In the genomic region with DNA sequence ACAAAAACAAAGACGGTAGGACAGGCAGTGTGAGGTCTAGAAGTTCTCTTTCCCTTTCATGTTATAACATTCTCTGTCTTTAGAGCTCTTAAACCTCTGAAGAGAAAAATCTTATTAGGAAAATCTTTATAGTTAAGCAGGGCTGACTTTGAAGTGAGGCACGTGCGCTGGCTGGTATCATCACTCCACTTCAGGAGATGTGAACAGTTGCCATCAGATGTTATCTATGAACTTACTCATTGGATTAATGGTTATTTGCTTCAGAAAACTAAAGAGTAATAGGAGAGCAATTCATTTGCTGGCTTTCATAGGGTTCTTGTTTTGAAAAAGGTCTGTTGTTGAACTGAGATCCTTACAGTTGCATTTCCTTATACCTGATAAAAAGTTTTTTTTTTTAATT, we compare ENCODE assay signal across 19 cellular contexts. TPM values are rescaled to one million over a fixed set of nuclear protein-coding genes. Genes with fewer than 3 reads are reported as not detected.
DNase-seq lines count a peak whose midpoint lies in the region; ATAC-seq and TF ChIP-seq lines count a peak whose summit lies in the region.
"Had no signal": no experiment of that assay in that cellular context is flagged by ENCODE, and none has a peak within 500 bp of the region (broad histone marks: within the 10 kb centered on the region; RNA-seq: fewer than 3 reads in every experiment).

No MANE protein-coding gene starts in this region.

- H3K9me3 ChIP-seq in cardiac muscle cell (ENCODE audit: low read depth) (no peaks in the 10 kb centered on the region), heart right ventricle (no peaks in the 10 kb centered on the region), RWPE2 (ENCODE audit: severe bottlenecking) (no peaks in the 10 kb centered on the region)
- H3K9me3 ChIP-seq: vagina had no signal

- H3K27ac ChIP-seq in cardiac muscle cell (peak overlapping the region; percentile 24), heart right ventricle (peak overlapping the region in 1 of 10 donors; percentile 35), RWPE2 (ENCODE audit: poor library complexity, severe bottlenecking) (peak overlapping the region; percentile 11)
- H3K27ac ChIP-seq: coronary artery, vagina had no signal

- H3K36me3 ChIP-seq in cardiac muscle cell (no peaks in the 10 kb centered on the region), heart right ventricle (no peaks in the 10 kb centered on the region), RWPE2 (ENCODE audit: low read depth) (peaks cover 21% of the 10 kb centered on the region)
- H3K36me3 ChIP-seq: vagina had no signal

- H3K4me3 Mint-ChIP-seq in type B pancreatic cell, result no peak overlapping the region
- H3K4me3 Mint-ChIP-seq: activated CD4-positive, alpha-beta memory T cell treated with anti-CD3 and anti-CD28 coated beads for 36 hours; activated naive CD4-positive, alpha-beta T cell treated with anti-CD3 and anti-CD28 coated beads, Interleukin-2, amount 10 ng/mL, durations not matched to agents 7 days and 5 days; activated T-cell treated with anti-CD3 and anti-CD28 coated beads, Interleukin-2, amount 50 U/mL, for 24 hours; IgD-negative memory B cell; memory B cell; stimulated activated naive CD8-positive, alpha-beta T cell treated with anti-CD3 and anti-CD28 coated beads, Interleukin-15, Interleukin-2, amounts not matched to agents 100 ng/mL and 50 ng/mL, for 24 hours; T-cell had no signal

- DNase-seq in cardiac muscle cell (ENCODE audit: low read depth in 1 of 2, low spot score in 1 of 2) (no peak), heart right ventricle (no peak), RWPE2 (ENCODE audit: low spot score) (no peak), iris pigment epithelial cell (ENCODE audit: low read depth) (peak; percentile 38), type B pancreatic cell (ENCODE audit: extremely low spot score, unreplicated experiment) (no peak), NCI-H2171 (lab: John Stamatoyannopoulos, UW) (no peak)
- DNase-seq: activated CD4-positive, alpha-beta memory T cell treated with anti-CD3 and anti-CD28 coated beads for 36 hours; activated naive CD4-positive, alpha-beta T cell treated with anti-CD3 and anti-CD28 coated beads, Interleukin-2, amount 10 ng/mL, durations not matched to agents 7 days and 5 days; activated T-cell treated with anti-CD3 and anti-CD28 coated beads, Interleukin-2, amount 50 U/mL, for 24 hours; GDM1; glutamatergic neuron; T-cell had no signal

- H3K4me1 ChIP-seq in cardiac muscle cell (ENCODE audit: low read depth) (peaks cover 18% of the 10 kb centered on the region), heart right ventricle (peaks cover 3 to 87% (median 57%) of the 10 kb centered on the region in 9 donors), RWPE2 (ENCODE audit: insufficient read depth, poor library complexity, severe bottlenecking) (peaks cover 60% of the 10 kb centered on the region)

- peaks cover 55% of the 10 kb centered on the region for H3K4me1 Mint-ChIP-seq in type B pancreatic cell (ENCODE audit: unreplicated experiment)

- TF ChIP-seq CTCF in cardiac muscle cell (IDR thresholded peaks at IDR 0.05; ENCODE audit: low read depth, low read length), result no peak
- TF ChIP-seq CTCF in heart right ventricle (IDR thresholded peaks at IDR 0.05), result no peak
- TF ChIP-seq CTCF in RWPE2 (IDR thresholded peaks at IDR 0.05; ENCODE audit: poor library complexity, severe bottlenecking), result no peak
- TF ChIP-seq CTCF in type B pancreatic cell (conservative IDR thresholded peaks at IDR 0.05), result no peak

- no peak overlapping the region for H3K4me3 ChIP-seq in cardiac muscle cell
- no peak overlapping the region for H3K4me3 ChIP-seq in heart right ventricle
- no peak overlapping the region for H3K4me3 ChIP-seq in RWPE2 (ENCODE audit: severe bottlenecking)
- H3K4me3 ChIP-seq: coronary artery, vagina had no signal

- WGBS in heart right ventricle, 2 donors, result 16 to 31% methylated on average over 3 of the region's 3 CpGs

- H3K27me3 ChIP-seq in cardiac muscle cell (no peaks in the 10 kb centered on the region), heart right ventricle (no peaks in the 10 kb centered on the region), RWPE2 (ENCODE audit: insufficient read depth, poor library complexity, severe bottlenecking) (no peaks in the 10 kb centered on the region)
- H3K27me3 ChIP-seq: vagina had no signal

- intact Hi-C loops in heart right ventricle (cut with DNase I), result no loop called here

- no peaks in the 10 kb centered on the region for H3K27me3 Mint-ChIP-seq in type B pancreatic cell
- H3K27me3 Mint-ChIP-seq: activated CD4-positive, alpha-beta memory T cell treated with anti-CD3 and anti-CD28 coated beads for 36 hours; activated T-cell treated with anti-CD3 and anti-CD28 coated beads, Interleukin-2, amount 50 U/mL, for 24 hours; IgD-negative memory B cell; memory B cell; stimulated activated naive CD8-positive, alpha-beta T cell treated with anti-CD3 and anti-CD28 coated beads, Interleukin-15, Interleukin-2, amounts not matched to agents 100 ng/mL and 50 ng/mL, for 24 hours; T-cell had no signal

- no peak for ATAC-seq in heart right ventricle
- no peak for ATAC-seq in RWPE2 (ENCODE audit: low read depth)
- ATAC-seq in HG03354 (IDR thresholded peaks at IDR 0.05; ENCODE audit: poor library complexity, severe bottlenecking, unreplicated experiment), result no peak
- no peak for ATAC-seq in GM18861 (IDR thresholded peaks at IDR 0.05; ENCODE audit: unreplicated experiment)
- ATAC-seq: T-cell had no signal

- peaks cover 18% of the 10 kb centered on the region for H3K36me3 Mint-ChIP-seq in type B pancreatic cell
- H3K36me3 Mint-ChIP-seq: activated CD4-positive, alpha-beta memory T cell treated with anti-CD3 and anti-CD28 coated beads for 36 hours; T-cell had no signal

- H3K27ac Mint-ChIP-seq in type B pancreatic cell, result peak overlapping the region; percentile 70
- H3K27ac Mint-ChIP-seq: activated CD4-positive, alpha-beta memory T cell treated with anti-CD3 and anti-CD28 coated beads for 36 hours; activated naive CD4-positive, alpha-beta T cell treated with anti-CD3 and anti-CD28 coated beads, Interleukin-2, amount 10 ng/mL, durations not matched to agents 7 days and 5 days; activated T-cell treated with anti-CD3 and anti-CD28 coated beads, Interleukin-2, amount 50 U/mL, for 24 hours; IgD-negative memory B cell; memory B cell; stimulated activated naive CD8-positive, alpha-beta T cell treated with anti-CD3 and anti-CD28 coated beads, Interleukin-15, Interleukin-2, amounts not matched to agents 100 ng/mL and 50 ng/mL, for 24 hours; T-cell had no signal

- no peaks in the 10 kb centered on the region for H3K9me3 Mint-ChIP-seq in type B pancreatic cell
- H3K9me3 Mint-ChIP-seq: activated CD4-positive, alpha-beta memory T cell treated with anti-CD3 and anti-CD28 coated beads for 36 hours; activated naive CD4-positive, alpha-beta T cell treated with anti-CD3 and anti-CD28 coated beads, Interleukin-2, amount 10 ng/mL, durations not matched to agents 7 days and 5 days; activated T-cell treated with anti-CD3 and anti-CD28 coated beads, Interleukin-2, amount 50 U/mL, for 24 hours; IgD-negative memory B cell; stimulated activated naive CD8-positive, alpha-beta T cell treated with anti-CD3 and anti-CD28 coated beads, Interleukin-15, Interleukin-2, amounts not matched to agents 100 ng/mL and 50 ng/mL, for 24 hours; T-cell had no signal

RNA-seq across cellular contexts. Expression of gene LRRTM2, which starts 25.7 kb away (rescaled TPM):
- total RNA-seq in cardiac muscle cell (not detected in 2 replicates), heart right ventricle (under 1 TPM in 4 of 10 donors, not detected in 6; 0.07 to 0.49 (median 0.17) TPM), type B pancreatic cell (ENCODE audit: low replicate concordance) (4.6 TPM in 1 of 2 replicates, not detected in the other)
- polyA plus RNA-seq in cardiac muscle cell (0.24 and 0.70 TPM in 2 replicates), heart right ventricle (under 1 TPM; 0.04 to 0.07 TPM)
- polyA plus RNA-seq: IgD-negative memory B cell had no signal
